In the genomic region with DNA sequence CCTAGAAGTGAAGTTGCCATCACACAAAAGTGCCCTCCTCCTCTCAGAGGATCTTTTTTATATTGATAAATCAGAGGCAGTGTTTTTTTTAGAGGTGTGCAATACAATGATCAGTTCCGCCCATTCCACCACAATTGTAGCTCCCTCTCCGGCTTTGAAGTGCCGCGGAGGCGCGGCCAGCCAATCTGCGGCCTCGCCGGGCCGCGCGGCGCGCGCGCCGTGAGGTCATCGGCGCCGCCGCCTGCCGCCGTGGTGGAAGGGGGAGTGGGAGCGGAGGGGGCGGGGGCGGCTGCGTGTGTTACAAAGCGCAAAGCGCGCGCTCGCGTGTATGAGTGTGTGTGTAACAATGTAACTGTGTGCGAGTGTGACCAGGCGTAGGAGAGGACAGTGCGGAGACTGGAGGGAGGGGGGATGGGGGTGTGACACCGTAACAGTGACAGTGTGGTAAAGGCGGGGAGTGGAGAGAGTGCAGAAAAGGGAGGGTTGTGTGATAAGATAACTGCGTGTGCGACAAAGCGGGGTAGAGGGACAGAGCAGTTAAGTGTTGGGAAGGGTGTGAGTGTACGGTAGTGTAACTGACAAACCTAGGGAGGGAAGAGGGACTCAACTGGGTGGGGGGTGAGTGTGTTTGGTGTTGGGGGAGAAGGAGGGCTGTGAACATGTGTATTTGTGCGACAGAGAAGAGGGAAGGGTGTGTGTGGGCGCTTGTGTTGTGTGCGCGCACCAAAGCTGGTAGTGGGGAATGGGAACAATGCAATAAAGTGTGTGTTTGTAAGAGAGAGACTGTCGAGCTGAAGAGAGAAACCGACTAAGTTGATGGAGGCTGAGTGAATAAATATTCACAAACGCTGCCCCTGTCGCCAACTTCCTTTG, we compare ENCODE assay signal across 8 cellular contexts. TPM values are rescaled to one million over a fixed set of nuclear protein-coding genes. Genes with fewer than 3 reads are reported as not detected.
DNase-seq lines count a peak whose midpoint lies in the region; ATAC-seq and TF ChIP-seq lines count a peak whose summit lies in the region.

TSS of gene SP8 (minus strand) at position 108 of the 873 bp plus-strand sequence. CDS start at position 20, 88 bp downstream.

- no peak within 1 kb of the TSS for H3K27ac ChIP-seq in esophagus muscularis mucosa (replicated peaks in 1 of 4)
- no peak within 1 kb of the TSS for H3K27ac ChIP-seq in gastroesophageal sphincter

- H3K27me3 ChIP-seq in esophagus muscularis mucosa (peaks cover 16 to 100% (median 97%) of the 10 kb centered on the region in 4 donors), gastroesophageal sphincter (peaks cover 100% of the 10 kb centered on the region)

- H3K27ac Mint-ChIP-seq in T-helper 17 cell, result peak within 1 kb of the TSS; percentile 47
- H3K27ac Mint-ChIP-seq in progenitor cell of endocrine pancreas, result peak within 1 kb of the TSS; percentile 66

- ATAC-seq in T-helper 17 cell, result peak; percentile 42
- ATAC-seq in HG02571 (IDR thresholded peaks at IDR 0.05; ENCODE audit: unreplicated experiment), result no peak
- no peak for ATAC-seq in GM18511 (IDR thresholded peaks at IDR 0.05; ENCODE audit: unreplicated experiment)
- no peak for ATAC-seq in gastroesophageal sphincter

- peak; percentile 98 for DNase-seq in DMS53 (lab: John Stamatoyannopoulos, UW)
- no peak for DNase-seq in LNCaP clone FGC (ENCODE audit: low read depth)
- no peak for DNase-seq in T-helper 17 cell
- DNase-seq in esophagus muscularis mucosa (ENCODE audit: extremely low spot score), result no peak
- no peak for DNase-seq in progenitor cell of endocrine pancreas (ENCODE audit: low spot score, unreplicated experiment)

- H3K9me3 Mint-ChIP-seq in progenitor cell of endocrine pancreas (ENCODE audit: low read depth), result no peaks in the 10 kb centered on the region

- intact Hi-C loops in esophagus muscularis mucosa (cut with DNase I), result no loop called here

- peak within 1 kb of the TSS; percentile 57 for H3K4me3 ChIP-seq in LNCaP clone FGC (ENCODE audit: low read depth, low read length)
- peak within 1 kb of the TSS; percentile 21 to 54 (median 42) for H3K4me3 ChIP-seq in esophagus muscularis mucosa
- peak within 1 kb of the TSS in 1 of 2 donors; percentile 40 for H3K4me3 ChIP-seq in gastroesophageal sphincter

- H3K9me3 ChIP-seq in T-helper 17 cell (ENCODE audit: control insufficient read depth, low read length, poor library complexity, severe bottlenecking), result peaks cover 9% of the 10 kb centered on the region
- H3K9me3 ChIP-seq in esophagus muscularis mucosa, result no peaks in the 10 kb centered on the region
- H3K9me3 ChIP-seq in gastroesophageal sphincter, result peaks cover 0 to 12% (median 0%) of the 10 kb centered on the region in 3 donors

- H3K36me3 ChIP-seq in esophagus muscularis mucosa, result no peaks in the 10 kb centered on the region
- no peaks in the 10 kb centered on the region for H3K36me3 ChIP-seq in gastroesophageal sphincter

- WGBS in esophagus muscularis mucosa, result 6% methylated on average over 50 of the region's 50 CpGs
- WGBS in gastroesophageal sphincter (ENCODE audit: low coverage in 1 of 2), 2 donors, result 7% methylated on average over 12 to 30 of the region's 50 CpGs

- peaks cover 33 to 51% (median 43%) of the 10 kb centered on the region in 4 donors for H3K4me1 ChIP-seq in esophagus muscularis mucosa
- peaks cover 0 to 48% (median 22%) of the 10 kb centered on the region in 3 donors for H3K4me1 ChIP-seq in gastroesophageal sphincter

- H3K4me1 Mint-ChIP-seq in T-helper 17 cell (peaks cover 9% of the 10 kb centered on the region), progenitor cell of endocrine pancreas (ENCODE audit: low read depth) (peaks cover 17% of the 10 kb centered on the region)

- TF ChIP-seq POLR2A in esophagus muscularis mucosa (IDR thresholded peaks at IDR 0.05; ENCODE audit: low read depth) (no peak), gastroesophageal sphincter (IDR thresholded peaks at IDR 0.05) (no peak)

- H3K27me3 Mint-ChIP-seq in T-helper 17 cell, result peaks cover 62% of the 10 kb centered on the region
- peaks cover 84% of the 10 kb centered on the region for H3K27me3 Mint-ChIP-seq in progenitor cell of endocrine pancreas

- H3K36me3 Mint-ChIP-seq in T-helper 17 cell (ENCODE audit: low read depth), result peaks cover 4% of the 10 kb centered on the region
- no peaks in the 10 kb centered on the region for H3K36me3 Mint-ChIP-seq in progenitor cell of endocrine pancreas (ENCODE audit: insufficient read depth)

- H3K4me3 Mint-ChIP-seq in T-helper 17 cell (peak within 1 kb of the TSS; percentile 56), progenitor cell of endocrine pancreas (ENCODE audit: low read depth) (peak within 1 kb of the TSS; percentile 76)

- TF ChIP-seq EP300 in esophagus muscularis mucosa (IDR thresholded peaks at IDR 0.05) (no peak), gastroesophageal sphincter (IDR thresholded peaks at IDR 0.05) (no peak)

- no peak for TF ChIP-seq CTCF in LNCaP clone FGC (IDR thresholded peaks at IDR 0.05; ENCODE audit: control insufficient read depth, extremely low read depth, insufficient read depth)
- TF ChIP-seq CTCF in esophagus muscularis mucosa (IDR thresholded peaks at IDR 0.05), result no peak
- TF ChIP-seq CTCF in progenitor cell of endocrine pancreas (IDR thresholded peaks at IDR 0.05; ENCODE audit: unreplicated experiment), result no peak
- TF ChIP-seq CTCF in gastroesophageal sphincter (IDR thresholded peaks at IDR 0.05), result no peak

RNA-seq across cellular contexts. Expression of gene SP8, which starts in this region (rescaled TPM):
- total RNA-seq in T-helper 17 cell, result not detected
- not detected for total RNA-seq in esophagus muscularis mucosa
- 1.1 and 2.1 TPM in 2 replicates for total RNA-seq in progenitor cell of endocrine pancreas
- not detected for total RNA-seq in gastroesophageal sphincter

Comparison
In these comparisons a context has a peak if more than half of its experiments do, and no peak if none do; other contexts are left out.
1. Peak in ATAC-seq in T-helper 17 cell; RNA of the gene not detected or under 1 TPM.